24 cellular contexts compared by ENCODE assay signal in genomic region chr11:14058061-14058460, GRCh38.
"Had no signal": no experiment of that assay in that cellular context is flagged by ENCODE, and none has a peak within 500 bp of the region (broad histone marks: within the 10 kb centered on the region; RNA-seq: fewer than 3 reads in every experiment).

No MANE protein-coding gene starts in this region.

- H3K9me3 ChIP-seq: esophagus muscularis mucosa, gastrocnemius medialis, heart right ventricle, left ventricle myocardium inferior, lower lobe of right lung, prostate gland, right lobe of liver, tibial artery, upper lobe of right lung, vagina had no signal

- H3K36me3 Mint-ChIP-seq: immature natural killer cell; naive B cell; stimulated activated memory B cell treated with anti-CD40 and anti-IgM and Interleukin-4, amounts not matched to agents 10 μg/mL and 1 μg/mL and 100 μg/mL, for 72 hours had no signal

- H3K9ac ChIP-seq: parathyroid adenoma had no signal

- H3K36me3 ChIP-seq: esophagus muscularis mucosa, gastrocnemius medialis, heart right ventricle, left ventricle myocardium inferior, lower lobe of right lung, prostate gland, right lobe of liver, tibial artery, upper lobe of right lung, vagina had no signal

- H3K4me1 ChIP-seq: gastrocnemius medialis, lower lobe of right lung, parathyroid adenoma, prostate gland, right lobe of liver, upper lobe of right lung, vagina had no signal

- H2AFZ ChIP-seq: parathyroid adenoma had no signal

- H3K4me1 Mint-ChIP-seq: naive B cell; stimulated activated memory B cell treated with anti-CD40 and anti-IgM and Interleukin-4, amounts not matched to agents 10 μg/mL and 1 μg/mL and 100 μg/mL, for 72 hours had no signal

- H3K27me3 Mint-ChIP-seq: stimulated activated naive CD8-positive, alpha-beta T cell treated with anti-CD3 and anti-CD28 coated beads, Interleukin-15, Interleukin-2, amounts not matched to agents 100 ng/mL and 50 ng/mL, for 24 hours had no signal

- H3K9me3 Mint-ChIP-seq: immature natural killer cell; stimulated activated memory B cell treated with anti-CD40 and anti-IgM and Interleukin-4, amounts not matched to agents 10 μg/mL and 1 μg/mL and 100 μg/mL, for 72 hours had no signal

- H3K4me3 ChIP-seq: dorsolateral prefrontal cortex, esophagus muscularis mucosa, gastrocnemius medialis, heart right ventricle, left ventricle myocardium inferior, lower lobe of right lung, prostate gland, right lobe of liver, tibial artery, upper lobe of right lung, vagina had no signal

- H3K27me3 ChIP-seq: dorsolateral prefrontal cortex, esophagus muscularis mucosa, gastrocnemius medialis, right lobe of liver, tibial artery, upper lobe of right lung, vagina had no signal

- H3K27ac Mint-ChIP-seq: immature natural killer cell; nephron; stimulated activated memory B cell treated with anti-CD40 and anti-IgM and Interleukin-4, amounts not matched to agents 10 μg/mL and 1 μg/mL and 100 μg/mL, for 72 hours; stimulated activated naive CD8-positive, alpha-beta T cell treated with anti-CD3 and anti-CD28 coated beads, Interleukin-15, Interleukin-2, amounts not matched to agents 100 ng/mL and 50 ng/mL, for 24 hours had no signal

- DNase-seq: cortex of kidney; dorsolateral prefrontal cortex; effector CD8-positive, alpha-beta T cell; gastrocnemius medialis; heart right ventricle; immature natural killer cell; kidney; left cardiac atrium; left ventricle myocardium inferior; lower lobe of right lung; mesenchymal stem cell; naive B cell; right lobe of liver; stimulated activated CD4-positive, alpha-beta T cell treated with anti-CD3 and anti-CD28 coated beads, Interleukin-4, amount 100 ng/mL, for 1 hour; tibial artery; upper lobe of right lung had no signal

- H3K27ac ChIP-seq: dorsolateral prefrontal cortex, epithelial cell of prostate, esophagus muscularis mucosa, gastrocnemius medialis, heart right ventricle, left ventricle myocardium inferior, lower lobe of right lung, parathyroid adenoma, prostate gland, right lobe of liver, tibial artery, upper lobe of right lung, vagina had no signal

- H3K4me3 Mint-ChIP-seq: immature natural killer cell; naive B cell; nephron; stimulated activated memory B cell treated with anti-CD40 and anti-IgM and Interleukin-4, amounts not matched to agents 10 μg/mL and 1 μg/mL and 100 μg/mL, for 72 hours; stimulated activated naive CD8-positive, alpha-beta T cell treated with anti-CD3 and anti-CD28 coated beads, Interleukin-15, Interleukin-2, amounts not matched to agents 100 ng/mL and 50 ng/mL, for 24 hours had no signal
